ENCODE assay signal across 8 cellular contexts in the genomic region with DNA sequence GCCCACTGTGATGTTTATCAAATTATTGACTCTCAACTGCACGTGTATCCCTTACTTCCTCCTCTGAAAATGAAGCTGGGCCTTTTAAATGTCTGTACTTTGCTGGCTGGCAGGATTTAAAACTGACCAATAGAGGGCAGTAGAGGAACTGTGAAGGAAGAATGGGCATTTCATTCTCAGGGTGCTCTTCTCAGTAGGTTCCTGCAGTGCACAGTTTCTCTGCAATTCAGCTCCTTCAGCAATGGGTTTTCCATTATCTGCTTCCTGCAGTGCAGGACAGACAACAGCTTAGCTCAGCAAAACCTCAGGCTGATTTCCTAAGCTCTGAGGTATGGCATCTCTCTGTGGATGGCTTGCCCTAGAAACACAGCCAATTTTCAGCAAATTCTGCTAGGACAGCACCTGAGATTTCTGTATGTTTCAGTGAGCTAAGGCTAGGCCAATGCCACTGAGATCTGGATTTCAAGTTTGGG.
DNase-seq lines count a peak whose midpoint lies in the region; ATAC-seq and TF ChIP-seq lines count a peak whose summit lies in the region.

No MANE protein-coding gene starts in this region.

- no peak overlapping the region for H3K27ac Mint-ChIP-seq in activated CD8-positive, alpha-beta T cell treated with anti-CD3 and anti-CD28 coated beads for 36 hours

- CTCF ChIA-PET in activated CD8-positive, alpha-beta T cell treated with anti-CD3 and anti-CD28 coated beads for 36 hours (lab: Charles Lee) = interaction anchor here (0.8 to 1.7 kb wide), 5 partner anchors 13 to 96 kb away, joined by 3 to 7 read pairs (median 4); no protein-coding TSS in a partner anchor

- H3K36me3 Mint-ChIP-seq in activated CD8-positive, alpha-beta T cell treated with anti-CD3 and anti-CD28 coated beads for 36 hours (ENCODE audit: low read depth) = no peaks in the 10 kb centered on the region

- ATAC-seq in GM19025 (IDR thresholded peaks at IDR 0.05; ENCODE audit: low read depth, unreplicated experiment) (peak; percentile 55), HG03135 (IDR thresholded peaks at IDR 0.05; ENCODE audit: unreplicated experiment) (peak; percentile 63)
- ATAC-seq in activated CD8-positive, alpha-beta T cell treated with anti-CD3 and anti-CD28 coated beads for 36 hours = peak; percentile 34

- H3K27me3 Mint-ChIP-seq in activated CD8-positive, alpha-beta T cell treated with anti-CD3 and anti-CD28 coated beads for 36 hours = no peaks in the 10 kb centered on the region

- DNase-seq in CMK (ENCODE audit: low read depth) (peak; percentile 46), NCI-H2227 (lab: John Stamatoyannopoulos, UW; ENCODE audit: unreplicated experiment) (peak; percentile 74), kidney glomerular epithelial cell (lab: John Stamatoyannopoulos, UW) (peak; percentile 72), GOT3 (lab: John Stamatoyannopoulos, UW) (no peak)
- peak; percentile 6 for DNase-seq in activated CD8-positive, alpha-beta T cell treated with anti-CD3 and anti-CD28 coated beads for 36 hours
- no peak for DNase-seq in effector CD4-positive, alpha-beta T cell

- H3K4me3 Mint-ChIP-seq in activated CD8-positive, alpha-beta T cell treated with anti-CD3 and anti-CD28 coated beads for 36 hours = no peak overlapping the region

- peak; percentile 34 for TF ChIP-seq CTCF in activated CD8-positive, alpha-beta T cell treated with anti-CD3 and anti-CD28 coated beads for 36 hours (IDR thresholded peaks at IDR 0.05)

- intact Hi-C loops in activated CD8-positive, alpha-beta T cell treated with anti-CD3 and anti-CD28 coated beads for 36 hours (cut with micrococcal nuclease) = no loop called here

- peaks cover 4% of the 10 kb centered on the region for H3K9me3 Mint-ChIP-seq in activated CD8-positive, alpha-beta T cell treated with anti-CD3 and anti-CD28 coated beads for 36 hours

- no peaks in the 10 kb centered on the region for H3K4me1 Mint-ChIP-seq in activated CD8-positive, alpha-beta T cell treated with anti-CD3 and anti-CD28 coated beads for 36 hours (ENCODE audit: low read depth)

- POLR2A ChIA-PET in activated CD8-positive, alpha-beta T cell treated with anti-CD3 and anti-CD28 coated beads for 36 hours (lab: Charles Lee) = no interaction called here

Comparison
In these comparisons a context has a peak if more than half of its experiments do, and no peak if none do; other contexts are left out.
1. DNase-seq: peak in CMK (single experiment), NCI-H2227 (single experiment), activated CD8-positive, alpha-beta T cell treated with anti-CD3 and anti-CD28 coated beads for 36 hours (single experiment) and kidney glomerular epithelial cell (single experiment); none in effector CD4-positive, alpha-beta T cell (single experiment) and GOT3 (single experiment).
2. Peak in every context shown above with its lines, with median percentiles within 50 percentile points of each other: ATAC-seq.